16 cellular contexts compared by ENCODE assay signal in the genomic region with DNA sequence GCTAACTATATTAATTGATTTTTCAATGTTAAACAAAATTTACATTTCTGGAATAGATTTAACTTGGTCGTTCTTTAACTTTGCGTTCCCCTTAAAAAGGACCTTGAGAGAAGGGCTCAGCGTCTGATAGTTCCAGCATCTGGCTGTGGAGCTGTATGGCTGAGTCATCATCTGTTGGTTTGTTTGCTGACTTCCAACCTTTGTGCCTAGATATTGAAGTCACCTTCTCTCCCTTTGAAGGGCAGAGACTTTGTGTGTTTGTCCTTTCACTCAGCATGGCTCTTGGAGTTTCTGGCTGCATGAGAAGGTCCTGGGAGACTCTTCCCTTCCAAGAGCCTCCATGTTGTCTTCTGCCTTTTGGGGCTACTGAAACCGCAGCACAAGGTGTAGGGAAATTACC.
"Had no signal": no experiment of that assay in that cellular context is flagged by ENCODE, and none has a peak within 500 bp of the region (broad histone marks: within the 10 kb centered on the region; RNA-seq: fewer than 3 reads in every experiment).

No MANE protein-coding gene starts in this region.

- H3K9me3 ChIP-seq: gastrocnemius medialis, heart left ventricle, neutrophil, upper lobe of left lung had no signal

- H3K36me3 Mint-ChIP-seq: activated naive CD4-positive, alpha-beta T cell treated with anti-CD3 and anti-CD28 coated beads, Interleukin-2, amount 50 U/mL, for 72 hours; naive thymus-derived CD8-positive, alpha-beta T cell had no signal

- H3K4me3 Mint-ChIP-seq: activated CD4-positive, alpha-beta memory T cell treated with anti-CD3 and anti-CD28 coated beads, Interleukin-2, amount 10 ng/mL, durations not matched to agents 7 days and 5 days; naive thymus-derived CD8-positive, alpha-beta T cell; stimulated activated naive CD8-positive, alpha-beta T cell treated with anti-CD3 and anti-CD28 coated beads, Interleukin-15, Interleukin-2, amounts not matched to agents 100 ng/mL and 50 ng/mL, for 24 hours; T-helper 17 cell had no signal

- H3K9me3 Mint-ChIP-seq: activated CD4-positive, alpha-beta memory T cell treated with anti-CD3 and anti-CD28 coated beads, Interleukin-2, amount 10 ng/mL, durations not matched to agents 7 days and 5 days; activated naive CD4-positive, alpha-beta T cell treated with anti-CD3 and anti-CD28 coated beads, Interleukin-2, amount 50 U/mL, for 72 hours; naive thymus-derived CD8-positive, alpha-beta T cell; stimulated activated naive CD8-positive, alpha-beta T cell treated with anti-CD3 and anti-CD28 coated beads, Interleukin-15, Interleukin-2, amounts not matched to agents 100 ng/mL and 50 ng/mL, for 24 hours had no signal

- DNase-seq: activated CD4-positive, alpha-beta memory T cell treated with anti-CD3 and anti-CD28 coated beads, Interleukin-2, amount 10 ng/mL, durations not matched to agents 7 days and 5 days; activated gamma-delta T cell; activated T-cell treated with anti-CD3 and anti-CD28 coated beads, Interleukin-2, amount 50 U/mL, for 48 hours; erythroblast; gastrocnemius medialis; heart left ventricle; naive thymus-derived CD8-positive, alpha-beta T cell; posterior cingulate gyrus; T-helper 17 cell; upper lobe of left lung; WERI-Rb-1 had no signal

- H3K27me3 ChIP-seq: cardiac muscle cell, gastrocnemius medialis, upper lobe of left lung had no signal

- ATAC-seq: activated naive CD4-positive, alpha-beta T cell treated with anti-CD3 and anti-CD28 coated beads, Interleukin-2, amount 50 U/mL, for 72 hours; gastrocnemius medialis; heart left ventricle; naive thymus-derived CD8-positive, alpha-beta T cell; T-helper 17 cell had no signal

- H3K27ac ChIP-seq: cardiac muscle cell, gastrocnemius medialis, heart left ventricle, neutrophil, skin epidermis, upper lobe of left lung, WERI-Rb-1 had no signal

- H3K27ac Mint-ChIP-seq: activated CD4-positive, alpha-beta memory T cell treated with anti-CD3 and anti-CD28 coated beads, Interleukin-2, amount 10 ng/mL, durations not matched to agents 7 days and 5 days; activated naive CD4-positive, alpha-beta T cell treated with anti-CD3 and anti-CD28 coated beads, Interleukin-2, amount 50 U/mL, for 72 hours; naive thymus-derived CD8-positive, alpha-beta T cell; stimulated activated naive CD8-positive, alpha-beta T cell treated with anti-CD3 and anti-CD28 coated beads, Interleukin-15, Interleukin-2, amounts not matched to agents 100 ng/mL and 50 ng/mL, for 24 hours; T-helper 17 cell had no signal

- H3K4me1 ChIP-seq: gastrocnemius medialis, heart left ventricle, upper lobe of left lung had no signal

- H3K4me1 Mint-ChIP-seq: activated CD4-positive, alpha-beta memory T cell treated with anti-CD3 and anti-CD28 coated beads, Interleukin-2, amount 10 ng/mL, durations not matched to agents 7 days and 5 days; naive thymus-derived CD8-positive, alpha-beta T cell; T-helper 17 cell had no signal

- H3K4me3 ChIP-seq: cardiac muscle cell, gastrocnemius medialis, heart left ventricle, skin epidermis, upper lobe of left lung had no signal

- H3K36me3 ChIP-seq: cardiac muscle cell, gastrocnemius medialis, heart left ventricle, neutrophil, upper lobe of left lung, WERI-Rb-1 had no signal
